30 cellular contexts compared by ENCODE assay signal in genomic region chr4:6085943-6086628, GRCh38.
"Had no signal": no experiment of that assay in that cellular context is flagged by ENCODE, and none has a peak within 500 bp of the region (broad histone marks: within the 10 kb centered on the region; RNA-seq: fewer than 3 reads in every experiment).

No MANE protein-coding gene starts in this region.

- H3K27ac Mint-ChIP-seq: activated CD4-positive, alpha-beta memory T cell treated with anti-CD3 and anti-CD28 coated beads for 36 hours; activated CD4-positive, alpha-beta T cell treated with anti-CD3 and anti-CD28 coated beads, Interleukin-2, amount 10 ng/mL, durations not matched to agents 24 days and 14 days; activated naive CD4-positive, alpha-beta T cell treated with anti-CD3 and anti-CD28 coated beads, Interleukin-2, amount 50 U/mL, for 24 hours; activated naive CD8-positive, alpha-beta T cell treated with anti-CD3 and anti-CD28 coated beads, Interleukin-2, amount 50 U/mL, for 24 hours; activated T-helper 17 cell treated with anti-CD3 and anti-CD28 coated beads, Interleukin-2, amount 50 U/mL, for 72 hours; progenitor cell of endocrine pancreas had no signal

- H3K27me3 ChIP-seq: foreskin keratinocyte, neutrophil, right lobe of liver, upper lobe of right lung had no signal

- H3K4me1 ChIP-seq: esophagus muscularis mucosa, foreskin keratinocyte, heart left ventricle, lower lobe of right lung, stomach, tibial artery, upper lobe of right lung had no signal

- H3K4me1 Mint-ChIP-seq: activated CD4-positive, alpha-beta T cell treated with anti-CD3 and anti-CD28 coated beads, Interleukin-2, amount 10 ng/mL, durations not matched to agents 24 days and 14 days; activated naive CD4-positive, alpha-beta T cell treated with anti-CD3 and anti-CD28 coated beads, Interleukin-2, amount 50 U/mL, for 24 hours; activated naive CD8-positive, alpha-beta T cell treated with anti-CD3 and anti-CD28 coated beads, Interleukin-2, amount 50 U/mL, for 24 hours; activated T-helper 17 cell treated with anti-CD3 and anti-CD28 coated beads, Interleukin-2, amount 50 U/mL, for 72 hours had no signal

- H3K36me3 Mint-ChIP-seq: activated naive CD4-positive, alpha-beta T cell treated with anti-CD3 and anti-CD28 coated beads, Interleukin-2, amount 50 U/mL, for 24 hours had no signal

- ATAC-seq: activated naive CD8-positive, alpha-beta T cell treated with anti-CD3 and anti-CD28 coated beads, Interleukin-2, amount 50 U/mL, for 24 hours; activated T-cell treated with anti-CD3 and anti-CD28 coated beads, Interleukin-2, amount 50 U/mL, for 4 hours; activated T-helper 17 cell treated with anti-CD3 and anti-CD28 coated beads, Interleukin-2, amount 50 U/mL, for 72 hours; foreskin keratinocyte; left lobe of liver; upper lobe of right lung had no signal

- H3K27ac ChIP-seq: esophagus muscularis mucosa, foreskin keratinocyte, heart left ventricle, lower lobe of right lung, neutrophil, right lobe of liver, skin epidermis, stomach, tibial artery, upper lobe of right lung, WERI-Rb-1 had no signal

- H3K4me3 ChIP-seq: esophagus muscularis mucosa, heart left ventricle, lower lobe of right lung, right lobe of liver, skin epidermis, stomach, tibial artery, upper lobe of right lung had no signal

- H3K9me3 ChIP-seq: esophagus muscularis mucosa, heart left ventricle, lower lobe of right lung, neutrophil, right lobe of liver, stomach, upper lobe of right lung had no signal

- H3K4me3 Mint-ChIP-seq: activated CD4-positive, alpha-beta memory T cell treated with anti-CD3 and anti-CD28 coated beads for 36 hours; activated CD4-positive, alpha-beta T cell treated with anti-CD3 and anti-CD28 coated beads, Interleukin-2, amount 10 ng/mL, durations not matched to agents 24 days and 14 days; activated naive CD4-positive, alpha-beta T cell treated with anti-CD3 and anti-CD28 coated beads, Interleukin-2, amount 50 U/mL, for 24 hours; activated naive CD8-positive, alpha-beta T cell treated with anti-CD3 and anti-CD28 coated beads, Interleukin-2, amount 50 U/mL, for 24 hours; activated T-cell treated with anti-CD3 and anti-CD28 coated beads, Interleukin-2, amount 50 U/mL, for 4 hours; activated T-helper 17 cell treated with anti-CD3 and anti-CD28 coated beads, Interleukin-2, amount 50 U/mL, for 72 hours; immature natural killer cell; natural killer cell treated with Interleukin-12 subunit alpha and Interleukin-12 subunit beta and Interleukin-15 and Interleukin-18, amount 100 ng/mL, for 72 hours had no signal

- H3K27me3 Mint-ChIP-seq: activated CD4-positive, alpha-beta memory T cell treated with anti-CD3 and anti-CD28 coated beads for 36 hours; activated CD4-positive, alpha-beta T cell treated with anti-CD3 and anti-CD28 coated beads, Interleukin-2, amount 10 ng/mL, durations not matched to agents 24 days and 14 days; activated naive CD4-positive, alpha-beta T cell treated with anti-CD3 and anti-CD28 coated beads, Interleukin-2, amount 50 U/mL, for 24 hours; activated naive CD8-positive, alpha-beta T cell treated with anti-CD3 and anti-CD28 coated beads, Interleukin-2, amount 50 U/mL, for 24 hours; activated T-helper 17 cell treated with anti-CD3 and anti-CD28 coated beads, Interleukin-2, amount 50 U/mL, for 72 hours had no signal

- DNase-seq: activated CD4-positive, alpha-beta memory T cell treated with anti-CD3 and anti-CD28 coated beads for 36 hours; activated CD4-positive, alpha-beta T cell treated with anti-CD3 and anti-CD28 coated beads, Interleukin-2, amount 10 ng/mL, durations not matched to agents 24 days and 14 days; activated CD4-positive, CD25-positive, alpha-beta regulatory T cell treated with anti-CD3 and anti-CD28 coated beads, Interleukin-2, amount 50 U/mL, for 72 hours; activated gamma-delta T cell treated with Interleukin-2 at 50 U/mL for 16 hours; activated naive CD8-positive, alpha-beta T cell treated with anti-CD3 and anti-CD28 coated beads, Interleukin-2, amount 50 U/mL, for 24 hours; activated T-cell treated with anti-CD3 and anti-CD28 coated beads, Interleukin-2, amount 50 U/mL, for 4 hours; cerebellar nuclear complex; cortex of kidney; foreskin keratinocyte; heart left ventricle; hypothalamus; immature natural killer cell; lower lobe of right lung; mesendoderm; right lobe of liver; stimulated activated CD4-positive, alpha-beta T cell treated with anti-CD3 and anti-CD28 coated beads, Interleukin-12 subunit alpha, Interleukin-12 subunit beta, amount 100 ng/mL, for 4 hours; stimulated activated CD4-positive, alpha-beta T cell treated with anti-CD3 and anti-CD28 coated beads, Interleukin-4, amount 100 ng/mL, for 1 hour; stomach; T-helper 9 cell; upper lobe of right lung; WERI-Rb-1 had no signal

- H3K9me3 Mint-ChIP-seq: activated CD4-positive, alpha-beta memory T cell treated with anti-CD3 and anti-CD28 coated beads for 36 hours; activated CD4-positive, alpha-beta T cell treated with anti-CD3 and anti-CD28 coated beads, Interleukin-2, amount 10 ng/mL, durations not matched to agents 24 days and 14 days; activated naive CD8-positive, alpha-beta T cell treated with anti-CD3 and anti-CD28 coated beads, Interleukin-2, amount 50 U/mL, for 24 hours; activated T-cell treated with anti-CD3 and anti-CD28 coated beads, Interleukin-2, amount 50 U/mL, for 4 hours; activated T-helper 17 cell treated with anti-CD3 and anti-CD28 coated beads, Interleukin-2, amount 50 U/mL, for 72 hours; immature natural killer cell; natural killer cell treated with Interleukin-12 subunit alpha and Interleukin-12 subunit beta and Interleukin-15 and Interleukin-18, amount 100 ng/mL, for 72 hours had no signal

- H3K36me3 ChIP-seq: esophagus muscularis mucosa, heart left ventricle, lower lobe of right lung, neutrophil, right lobe of liver, stomach, tibial artery, upper lobe of right lung had no signal
